Comparison of ENCODE assay signal across 5 cellular contexts in genomic region chr12:52104426-52105089, GRCh38. TPM values are rescaled to one million over a fixed set of nuclear protein-coding genes. Genes with fewer than 3 reads are reported as not detected.
"Had no signal": no experiment of that assay in that cellular context is flagged by ENCODE, and none has a peak within 500 bp of the region (broad histone marks: within the 10 kb centered on the region; RNA-seq: fewer than 3 reads in every experiment).

No MANE protein-coding gene starts in this region.

RNA-seq across cellular contexts. Expression of gene SMIM41, which starts 25.1 kb away (rescaled TPM):
- total RNA-seq: esophagus mucosa; frontal cortex; left lobe of liver; myocyte; natural killer cell treated with Interleukin-12 subunit alpha and Interleukin-12 subunit beta and Interleukin-15 and Interleukin-18, amount 100 ng/mL, for 72 hours had no signal
